Comparison of ENCODE assay signal across 1 cellular context in genomic region chr19:44746946-44747738, GRCh38.
TF ChIP-seq lines count a peak whose summit lies in the region.

No MANE protein-coding gene starts in this region.

TF ChIP-seq in HepG2, 621 proteins besides CTCF, POLR2A, EP300 and RAD21 (continued from another document and continues in another):
- TF ChIP-seq HIC2 (CRISPR knock-in tag; IDR thresholded peaks at IDR 0.05; ENCODE audit: low read depth) (peak; percentile 23; the same call in 1 of the 2 replicates), U2AF2 (IDR thresholded peaks at IDR 0.05; ENCODE audit: low read depth, low read length) (no peak), CREBL2 (CRISPR knock-in tag; IDR thresholded peaks at IDR 0.05; ENCODE audit: borderline replicate concordance) (no peak), CAMTA2 (CRISPR knock-in tag; IDR thresholded peaks at IDR 0.05; ENCODE audit: borderline replicate concordance) (no peak), MIXL1 (CRISPR knock-in tag; IDR thresholded peaks at IDR 0.05) (no peak), JUNB (CRISPR knock-in tag; IDR thresholded peaks at IDR 0.05; ENCODE audit: borderline replicate concordance) (no peak), ZNF383 (CRISPR knock-in tag; IDR thresholded peaks at IDR 0.05; ENCODE audit: borderline replicate concordance) (no peak), HNF1A (IDR thresholded peaks at IDR 0.05; ENCODE audit: low read depth) (peak; percentile 42; the same call in 1 of the 2 replicates), HNF1A (CRISPR knock-in tag; IDR thresholded peaks at IDR 0.05; ENCODE audit: borderline replicate concordance) (peak; percentile 86), ZNF367 (CRISPR knock-in tag; IDR thresholded peaks at IDR 0.05; ENCODE audit: borderline replicate concordance) (no peak), ETV5 (CRISPR knock-in tag; IDR thresholded peaks at IDR 0.05; ENCODE audit: borderline replicate concordance) (peak; percentile 55; the same call in 1 of the 2 replicates), ZNF83 (CRISPR knock-in tag; IDR thresholded peaks at IDR 0.05; ENCODE audit: borderline replicate concordance) (no peak), ZNF547 (CRISPR knock-in tag; IDR thresholded peaks at IDR 0.05) (0 out of 2 replicates have a peak, but pooled peaks have one; percentile 25), ZC3H13 (CRISPR knock-in tag; IDR thresholded peaks at IDR 0.05) (no peak), REPIN1 (CRISPR knock-in tag; IDR thresholded peaks at IDR 0.05; ENCODE audit: borderline replicate concordance, low read depth) (no peak), ZFP62 (CRISPR knock-in tag; IDR thresholded peaks at IDR 0.05) (no peak), ZBTB39 (CRISPR knock-in tag; IDR thresholded peaks at IDR 0.05) (no peak), IRX3 (CRISPR knock-in tag; IDR thresholded peaks at IDR 0.05; ENCODE audit: borderline replicate concordance, low read depth) (no peak), E2F2 (CRISPR knock-in tag; IDR thresholded peaks at IDR 0.05; ENCODE audit: borderline replicate concordance) (no peak), ZNF841 (CRISPR knock-in tag; IDR thresholded peaks at IDR 0.05; ENCODE audit: borderline replicate concordance) (no peak), ZBTB49 (CRISPR knock-in tag; IDR thresholded peaks at IDR 0.05; ENCODE audit: borderline replicate concordance) (no peak), ZNF775 (CRISPR knock-in tag; IDR thresholded peaks at IDR 0.05; ENCODE audit: borderline replicate concordance) (no peak), DRAP1 (CRISPR knock-in tag; IDR thresholded peaks at IDR 0.05) (no peak), ZNF639 (CRISPR knock-in tag; conservative IDR thresholded peaks at IDR 0.05) (no peak; the same call in 1 of the 2 replicates), ZNF414 (CRISPR knock-in tag; IDR thresholded peaks at IDR 0.05) (no peak; the same call in 1 of the 2 replicates), ZNF746 (CRISPR knock-in tag; IDR thresholded peaks at IDR 0.05) (peak; percentile 91), RFXANK (CRISPR knock-in tag; IDR thresholded peaks at IDR 0.05) (no peak), SMARCE1 (IDR thresholded peaks at IDR 0.05; ENCODE audit: borderline replicate concordance) (no peak), ZNF766 (CRISPR knock-in tag; IDR thresholded peaks at IDR 0.05; ENCODE audit: borderline replicate concordance) (no peak), ATAD3A (CRISPR knock-in tag; IDR thresholded peaks at IDR 0.05) (no peak), HBP1 (CRISPR knock-in tag; IDR thresholded peaks at IDR 0.05; ENCODE audit: low read depth) (no peak), SSRP1 (CRISPR knock-in tag; IDR thresholded peaks at IDR 0.05) (no peak), ZNF280B (CRISPR knock-in tag; IDR thresholded peaks at IDR 0.05; ENCODE audit: borderline replicate concordance) (no peak), MZF1 (CRISPR knock-in tag; IDR thresholded peaks at IDR 0.05; ENCODE audit: borderline replicate concordance) (no peak), RBAK (CRISPR knock-in tag; IDR thresholded peaks at IDR 0.05) (no peak), HMG20A (CRISPR knock-in tag; IDR thresholded peaks at IDR 0.05; ENCODE audit: borderline replicate concordance) (no peak; the same call in 1 of the 2 replicates), ZNF503 (CRISPR knock-in tag; IDR thresholded peaks at IDR 0.05) (0 out of 2 replicates have a peak, but pooled peaks have one; percentile 38), ZSCAN30 (CRISPR knock-in tag; IDR thresholded peaks at IDR 0.05) (no peak), ZNF253 (CRISPR knock-in tag; IDR thresholded peaks at IDR 0.05; ENCODE audit: borderline replicate concordance) (no peak)
